In genomic region chr5:135203593-135204036, GRCh38 we compare ENCODE assay signal across 10 cellular contexts.
A peak's percentile ranks its signal among the peaks of the same experiment; 100 is the strongest.
DNase-seq lines count a peak whose midpoint lies in the region; ATAC-seq and TF ChIP-seq lines count a peak whose summit lies in the region.
"Had no signal": no experiment of that assay in that cellular context is flagged by ENCODE, and none has a peak within 500 bp of the region (broad histone marks: within the 10 kb centered on the region; RNA-seq: fewer than 3 reads in every experiment).

No MANE protein-coding gene starts in this region.

- no peaks in the 10 kb centered on the region for H3K9me3 ChIP-seq in H9 (ENCODE audit: control insufficient read depth, low read depth, low read length)

- H2AK5ac ChIP-seq in H9 (ENCODE audit: insufficient read length, low read length), result no peak overlapping the region

- no peak overlapping the region for H3K56ac ChIP-seq in H9 (ENCODE audit: insufficient read length, low read depth, low read length)

- intact Hi-C loops in CD14-positive monocyte (cut with micrococcal nuclease), result no loop called here

- no peak overlapping the region for H3K14ac ChIP-seq in H9 (ENCODE audit: insufficient read depth, low read length)

- no peak overlapping the region for H3K23ac ChIP-seq in H9 (ENCODE audit: insufficient read length, low read depth, low read length)

- H3K27me3 Mint-ChIP-seq in CD14-positive monocyte (ENCODE audit: low read depth in 3 of 3) (peaks cover 6 to 25% (median 15%) of the 10 kb centered on the region in 3 donors), H9 (ENCODE audit: low read depth) (peaks cover 14% of the 10 kb centered on the region)

- H3K4me1 ChIP-seq in H9 (ENCODE audit: insufficient read depth, low read length), result no peaks in the 10 kb centered on the region; the same call in 1 of the 2 replicates
- H3K4me1 ChIP-seq: spleen had no signal

- no peak overlapping the region for H2BK5ac ChIP-seq in H9 (ENCODE audit: insufficient read length, low read length)

- H3K4ac ChIP-seq in H9 (ENCODE audit: low read depth, low read length), result no peak overlapping the region

- H3K9ac ChIP-seq in H9 (ENCODE audit: extremely low read depth, insufficient read length, low read length), result no peak overlapping the region

- H2AFZ ChIP-seq in H9 (ENCODE audit: low read length), result no peak overlapping the region

- no CpG with 5 or more reads among the region's 4 CpGs for WGBS in H9 (ENCODE audit: extremely low coverage, insufficient read length, low lambda C conversion rate)

- DNase-seq in CD14-positive monocyte (ENCODE audit: low spot score), result no peak
- DNase-seq in H9, result no peak
- DNase-seq in SHP77 treated with DMSO at 0.1 percent for 48 hours (lab: John Stamatoyannopoulos, UW), result peak; percentile 35
- DNase-seq in germinal center (ENCODE audit: low spot score), result peak; percentile 23
- no peak for DNase-seq in putamen (ENCODE audit: low spot score)
- DNase-seq: spleen had no signal

- H2BK120ac ChIP-seq in H9 (ENCODE audit: low read depth, low read length, poor library complexity, severe bottlenecking), result no peak overlapping the region

- no peak overlapping the region for H2BK20ac ChIP-seq in H9 (ENCODE audit: low read depth, low read length, poor library complexity, severe bottlenecking)

- no peaks in the 10 kb centered on the region for H3K79me2 ChIP-seq in H9 (ENCODE audit: insufficient read depth, low read length)

- H3K4me2 ChIP-seq in H9 (ENCODE audit: insufficient read depth, insufficient read length, low read length), result no peak overlapping the region

- H3T11ph ChIP-seq in H9 (ENCODE audit: low read length), result no peak overlapping the region

- H3K4me3 Mint-ChIP-seq in CD14-positive monocyte (no peak overlapping the region), H9 (no peak overlapping the region)

- H3K36me3 Mint-ChIP-seq in CD14-positive monocyte, result no peaks in the 10 kb centered on the region
- H3K36me3 Mint-ChIP-seq in H9 (ENCODE audit: insufficient read depth in 1 of 3, low read depth in 3 of 3), result peaks cover 5 to 18% (median 7%) of the 10 kb centered on the region in 3 experiments; a peak in 6 of 7 replicates
- H3K36me3 Mint-ChIP-seq: IgD-negative memory B cell had no signal

- no peak overlapping the region for H4K5ac ChIP-seq in H9 (ENCODE audit: insufficient read length, low read depth, low read length)

- H3K27me3 ChIP-seq in H9 (ENCODE audit: insufficient read depth, low read length), result no peaks in the 10 kb centered on the region

- no peak overlapping the region for H3K18ac ChIP-seq in H9 (ENCODE audit: insufficient read length, low read depth, low read length)

- no peak for ATAC-seq in GM18907 (IDR thresholded peaks at IDR 0.05; ENCODE audit: unreplicated experiment)
- no peak for ATAC-seq in HG03108 (IDR thresholded peaks at IDR 0.05; ENCODE audit: unreplicated experiment)
- ATAC-seq in HG03139 (IDR thresholded peaks at IDR 0.05; ENCODE audit: unreplicated experiment), result no peak

- H2BK12ac ChIP-seq in H9 (ENCODE audit: insufficient read length, low read depth, low read length), result no peak overlapping the region

- H3K27ac ChIP-seq in H9 (ENCODE audit: insufficient read length, low read depth, low read length), result no peak overlapping the region
- H3K27ac ChIP-seq: spleen had no signal

- H3K23me2 ChIP-seq in H9 (ENCODE audit: insufficient read length, low read depth, low read length, poor library complexity, severe bottlenecking), result no peaks in the 10 kb centered on the region

- no peak overlapping the region for H2BK15ac ChIP-seq in H9 (ENCODE audit: low read depth, low read length)

- no peaks in the 10 kb centered on the region for H3K4me1 Mint-ChIP-seq in CD14-positive monocyte
- H3K4me1 Mint-ChIP-seq in H9, result peaks cover 6 to 9% of the 10 kb centered on the region in 2 experiments
- H3K4me1 Mint-ChIP-seq: IgD-negative memory B cell had no signal

- H4K20me1 ChIP-seq in H9 (ENCODE audit: control insufficient read depth, insufficient read depth, insufficient read length), result no peaks in the 10 kb centered on the region

- H3K9me3 Mint-ChIP-seq in CD14-positive monocyte (peaks cover 5 to 12% (median 11%) of the 10 kb centered on the region in 7 donors), H9 (peaks cover 19 to 24% of the 10 kb centered on the region in 2 experiments)

- peak; percentile 60 for TF ChIP-seq CTCF in CD14-positive monocyte (IDR thresholded peaks at IDR 0.05)
- peak; percentile 65 for TF ChIP-seq CTCF in H9 (conservative IDR thresholded peaks at IDR 0.05)

- no peak overlapping the region for H3K27ac Mint-ChIP-seq in CD14-positive monocyte
- no peak overlapping the region for H3K27ac Mint-ChIP-seq in H9
- H3K27ac Mint-ChIP-seq: IgD-negative memory B cell had no signal

- no peaks in the 10 kb centered on the region for H3K79me1 ChIP-seq in H9 (ENCODE audit: insufficient read depth, low read depth, low read length, poor library complexity, severe bottlenecking)

- H4K91ac ChIP-seq in H9 (ENCODE audit: insufficient read length, low read depth, low read length), result no peak overlapping the region

- no peak overlapping the region for H4K8ac ChIP-seq in H9 (replicated peaks; ENCODE audit: insufficient read length, low read depth, low read length)

Comparison
In these comparisons a context has a peak if more than half of its experiments do, and no peak if none do; other contexts are left out.
1. DNase-seq: peak in SHP77 treated with DMSO at 0.1 percent for 48 hours (single experiment) and germinal center (single experiment); none in CD14-positive monocyte (single experiment), H9 (single experiment) and putamen (single experiment).